1 cellular context compared by ENCODE assay signal in the genomic region with DNA sequence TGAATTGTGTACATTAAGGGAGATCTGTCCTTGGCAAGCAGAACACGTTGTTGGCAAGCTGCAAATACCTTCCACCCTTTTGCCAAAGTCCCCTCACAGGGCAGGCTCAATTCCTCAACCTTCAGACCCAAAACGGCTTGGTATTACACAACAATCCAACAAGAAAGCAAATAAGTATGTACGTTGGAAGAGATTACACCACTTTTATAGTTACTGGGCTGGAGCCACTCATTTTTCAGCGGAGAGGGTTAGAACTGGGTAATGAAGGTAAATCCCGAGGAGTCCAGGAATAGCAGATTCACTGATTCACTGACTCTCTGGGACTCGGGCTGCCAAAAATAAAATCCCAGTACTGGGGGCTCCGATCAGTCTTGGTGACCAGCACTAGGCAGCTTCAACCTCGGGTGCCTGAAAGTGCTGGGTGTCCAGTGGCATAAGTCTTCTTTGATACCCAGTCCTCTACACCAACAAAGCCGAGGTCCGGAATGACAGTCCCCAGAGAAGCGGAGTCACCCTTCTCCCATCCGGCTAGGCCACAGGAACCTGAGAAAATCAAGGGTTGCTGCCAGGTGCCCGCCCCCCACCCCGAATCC.
TF ChIP-seq lines count a peak whose summit lies in the region.

No MANE protein-coding gene starts in this region.

TF ChIP-seq in endothelial cell of umbilical vein, 7 proteins besides CTCF, POLR2A, EP300 and RAD21:
- TF ChIP-seq, protein P1, sequence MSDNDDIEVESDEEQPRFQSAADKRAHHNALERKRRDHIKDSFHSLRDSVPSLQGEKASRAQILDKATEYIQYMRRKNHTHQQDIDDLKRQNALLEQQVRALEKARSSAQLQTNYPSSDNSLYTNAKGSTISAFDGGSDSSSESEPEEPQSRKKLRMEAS (IDR thresholded peaks at IDR 0.05; ENCODE audit: insufficient read depth, insufficient read length) = no peak
- TF ChIP-seq GATA2 (IDR thresholded peaks at IDR 0.05; ENCODE audit: insufficient read depth, insufficient read length, low read depth, low read length) (no peak), MYC (IDR thresholded peaks at IDR 0.05; ENCODE audit: low read depth, low read length) (no peak), EZH2 (IDR thresholded peaks at IDR 0.05; ENCODE audit: borderline replicate concordance, low read depth, low read length, severe bottlenecking) (no peak), FOS (IDR thresholded peaks at IDR 0.05; ENCODE audit: borderline replicate concordance, insufficient read depth, low read length) (no peak), JUN (IDR thresholded peaks at IDR 0.05; ENCODE audit: borderline replicate concordance, insufficient read depth, insufficient read length, low read depth) (no peak), POLR2AphosphoS5 (IDR thresholded peaks at IDR 0.05; ENCODE audit: insufficient read depth, low read depth, low read length) (no peak)
